In the genomic region with DNA sequence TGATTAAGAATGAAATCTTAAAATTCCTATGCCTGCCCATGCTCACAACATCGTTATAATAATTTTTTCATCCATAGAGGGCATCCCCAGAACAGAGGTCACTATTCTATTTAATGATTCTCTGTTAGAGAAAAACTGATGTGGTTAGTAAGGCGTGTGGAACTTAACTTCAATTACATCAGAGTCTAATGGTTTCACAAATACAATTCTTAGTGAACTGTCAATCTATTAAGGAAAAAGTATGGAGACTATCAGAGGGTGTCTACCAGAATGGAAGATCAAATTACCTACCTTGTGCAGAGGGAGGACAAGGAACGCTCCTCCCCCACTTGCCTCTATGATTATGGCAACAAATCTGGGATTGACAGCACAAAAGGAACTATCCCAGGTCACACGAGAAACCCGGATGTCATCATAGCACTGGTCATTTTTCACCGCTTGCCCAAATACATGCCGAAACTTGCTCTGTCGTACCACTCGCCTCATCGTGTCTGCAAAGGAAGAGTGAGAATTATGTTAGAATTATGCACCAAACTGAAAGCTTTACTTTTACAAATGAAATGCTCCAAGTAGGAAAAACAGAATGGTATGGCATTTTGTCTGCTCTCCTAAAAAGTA, we compare ENCODE assay signal across 1 cellular context.
A peak's percentile ranks its signal among the peaks of the same experiment; 100 is the strongest.
TF ChIP-seq lines count a peak whose summit lies in the region.

No MANE protein-coding gene starts in this region.

TF ChIP-seq in K562, 482 proteins besides CTCF, POLR2A, EP300 and RAD21 (continued from another document):
- TF ChIP-seq ATF6 (CRISPR knock-in tag; IDR thresholded peaks at IDR 0.05) (no peak), SOX6 (IDR thresholded peaks at IDR 0.05) (0 out of 2 replicates have a peak, but pooled peaks have one; percentile 16)
